In the genomic region with DNA sequence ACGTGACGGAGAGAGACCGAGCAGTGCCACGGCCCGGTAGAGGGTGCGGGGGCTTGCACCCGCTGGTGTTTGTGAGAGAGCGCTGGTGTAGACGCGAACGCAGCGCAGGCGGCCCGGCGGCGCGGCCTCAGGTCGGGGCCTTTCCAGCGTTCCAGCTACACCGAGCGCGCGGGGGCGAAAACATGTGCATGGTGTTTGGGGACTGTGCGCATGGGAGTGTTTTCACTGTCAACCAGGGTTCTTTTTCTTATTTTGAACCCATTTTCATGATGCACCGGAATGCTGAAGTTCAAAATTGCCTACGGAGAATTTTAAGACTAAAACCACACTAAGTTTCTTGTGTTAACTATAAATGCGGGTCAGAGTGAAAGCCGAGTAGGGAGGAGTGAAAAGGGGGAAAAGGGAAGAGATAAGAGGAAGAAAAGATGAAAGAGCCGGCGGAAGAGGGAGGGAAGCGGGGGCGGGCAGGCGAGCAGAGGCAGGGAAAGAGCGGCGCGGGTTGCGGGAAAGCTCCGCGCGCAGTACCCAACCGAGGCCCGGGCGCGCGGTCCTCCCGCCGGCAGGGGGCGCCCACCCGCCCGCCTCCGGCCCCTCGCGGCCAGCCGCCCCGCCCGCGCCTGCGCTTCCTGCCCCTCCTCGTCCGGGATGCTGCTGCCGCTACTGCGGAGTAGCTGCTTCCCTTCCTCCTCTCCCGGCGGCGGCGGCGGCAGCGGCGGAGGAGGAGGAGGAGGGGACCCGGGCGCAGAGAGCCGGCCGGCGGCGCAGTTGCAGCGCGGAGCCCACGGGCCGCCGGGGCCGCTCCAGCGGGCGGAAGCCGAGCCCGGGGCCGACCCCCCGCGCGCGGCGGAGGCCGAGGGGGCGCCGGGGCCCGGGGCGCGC, we compare ENCODE assay signal across 1 cellular context.
TF ChIP-seq lines count a peak whose summit lies in the region.

Gene RAB12 (plus strand): TSS at position 643 of the 879 bp plus-strand sequence. CDS start 3 bp downstream, at position 646.

TF ChIP-seq in K562, 482 proteins besides CTCF, POLR2A, EP300 and RAD21 (continued from another document and continues in another):
- TF ChIP-seq, protein P1, sequence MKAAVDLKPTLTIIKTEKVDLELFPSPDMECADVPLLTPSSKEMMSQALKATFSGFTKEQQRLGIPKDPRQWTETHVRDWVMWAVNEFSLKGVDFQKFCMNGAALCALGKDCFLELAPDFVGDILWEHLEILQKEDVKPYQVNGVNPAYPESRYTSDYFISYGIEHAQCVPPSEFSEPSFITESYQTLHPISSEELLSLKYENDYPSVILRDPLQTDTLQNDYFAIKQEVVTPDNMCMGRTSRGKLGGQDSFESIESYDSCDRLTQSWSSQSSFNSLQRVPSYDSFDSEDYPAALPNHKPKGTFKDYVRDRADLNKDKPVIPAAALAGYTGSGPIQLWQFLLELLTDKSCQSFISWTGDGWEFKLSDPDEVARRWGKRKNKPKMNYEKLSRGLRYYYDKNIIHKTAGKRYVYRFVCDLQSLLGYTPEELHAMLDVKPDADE (conservative IDR thresholded peaks at IDR 0.05; ENCODE audit: control insufficient read depth, low read depth, low read length), result no peak
- TF ChIP-seq SMARCA4 (IDR thresholded peaks at IDR 0.05) (peak; percentile 66), TSC22D4 (tag; IDR thresholded peaks at IDR 0.05) (no peak), ELF1 (tag; IDR thresholded peaks at IDR 0.05) (peak; percentile 79), RAD51 (IDR thresholded peaks at IDR 0.05; ENCODE audit: borderline replicate concordance, low read depth) (no peak), PHF20 (IDR thresholded peaks at IDR 0.05; ENCODE audit: partially characterized antibody) (peak; percentile 33), PTBP1 (IDR thresholded peaks at IDR 0.05; ENCODE audit: low read depth, low read length) (no peak), NR2F6 (CRISPR knock-in tag; IDR thresholded peaks at IDR 0.05) (no peak), SIN3B (IDR thresholded peaks at IDR 0.05; ENCODE audit: low read depth) (peak; percentile 81), NFIX (CRISPR knock-in tag; IDR thresholded peaks at IDR 0.05; ENCODE audit: low read depth) (no peak), IFI16 (CRISPR knock-in tag; IDR thresholded peaks at IDR 0.05) (no peak), NFRKB (IDR thresholded peaks at IDR 0.05; ENCODE audit: low read depth) (no peak), POLR2B (IDR thresholded peaks at IDR 0.05; ENCODE audit: low read depth, partially characterized antibody) (no peak), PTRF (tag; IDR thresholded peaks at IDR 0.05) (no peak), SRSF9 (IDR thresholded peaks at IDR 0.05; ENCODE audit: borderline replicate concordance, low read depth, low read length) (no peak), PATZ1 (CRISPR knock-in tag; IDR thresholded peaks at IDR 0.05; ENCODE audit: borderline replicate concordance) (no peak), SRSF7 (optimal IDR thresholded peaks at IDR 0.05; ENCODE audit: low read depth, low read length) (no peak), CXXC5 (CRISPR knock-in tag; IDR thresholded peaks at IDR 0.05) (peak; percentile 89), NBN (IDR thresholded peaks at IDR 0.05; ENCODE audit: low read depth) (peak; percentile 34; the same call in 1 of the 2 replicates), ZNF584 (CRISPR knock-in tag; IDR thresholded peaks at IDR 0.05; ENCODE audit: low read depth) (no peak), ZNF77 (CRISPR knock-in tag; IDR thresholded peaks at IDR 0.05) (no peak), ZNF311 (CRISPR knock-in tag; IDR thresholded peaks at IDR 0.05) (no peak), CBX1 (IDR thresholded peaks at IDR 0.05; ENCODE audit: low read depth) (no peak; the same call in 1 of the 2 replicates), TEAD1 (CRISPR knock-in tag; IDR thresholded peaks at IDR 0.05) (no peak), RBM34 (IDR thresholded peaks at IDR 0.05; ENCODE audit: borderline replicate concordance, insufficient read depth, low read length) (no peak), BCOR (IDR thresholded peaks at IDR 0.05) (peak; percentile 61; the same call in 1 of the 2 replicates), RBM22 (IDR thresholded peaks at IDR 0.05; ENCODE audit: low read depth, low read length, poor library complexity, severe bottlenecking) (no peak), CBX2 (IDR thresholded peaks at IDR 0.05; ENCODE audit: insufficient read depth, low read length, poor library complexity, severe bottlenecking) (no peak), SAFB2 (IDR thresholded peaks at IDR 0.05; ENCODE audit: borderline replicate concordance, low read depth, low read length, severe bottlenecking) (no peak), STAT5B (CRISPR knock-in tag; IDR thresholded peaks at IDR 0.05) (no peak), ELF4 (CRISPR knock-in tag; IDR thresholded peaks at IDR 0.05) (0 out of 2 replicates have a peak, but pooled peaks have one; percentile 31), RUNX1 (IDR thresholded peaks at IDR 0.05; ENCODE audit: low read depth) (no peak), CREM (IDR thresholded peaks at IDR 0.05; ENCODE audit: low read depth) (peak; percentile 12; the same call in 1 of the 2 replicates), MIER1 (IDR thresholded peaks at IDR 0.05; ENCODE audit: low read depth) (no peak), CTBP1 (IDR thresholded peaks at IDR 0.05; ENCODE audit: borderline replicate concordance) (peak; percentile 66; the same call in 1 of the 2 replicates), GATAD2B (IDR thresholded peaks at IDR 0.05; ENCODE audit: borderline replicate concordance) (peak; percentile 88), ZNF143 (CRISPR knock-in tag; IDR thresholded peaks at IDR 0.05) (no peak), CTCFL (IDR thresholded peaks at IDR 0.05; ENCODE audit: borderline replicate concordance, insufficient read depth, low read depth, low read length, poor library complexity, severe bottlenecking) (peak; percentile 90)
- TF ChIP-seq, protein P2, sequence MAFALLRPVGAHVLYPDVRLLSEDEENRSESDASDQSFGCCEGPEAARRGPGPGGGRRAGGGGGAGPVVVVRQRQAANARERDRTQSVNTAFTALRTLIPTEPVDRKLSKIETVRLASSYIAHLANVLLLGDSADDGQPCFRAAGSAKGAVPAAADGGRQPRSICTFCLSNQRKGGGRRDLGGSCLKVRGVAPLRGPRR (CRISPR knock-in tag; IDR thresholded peaks at IDR 0.05), result no peak
- TF ChIP-seq, protein P3, sequence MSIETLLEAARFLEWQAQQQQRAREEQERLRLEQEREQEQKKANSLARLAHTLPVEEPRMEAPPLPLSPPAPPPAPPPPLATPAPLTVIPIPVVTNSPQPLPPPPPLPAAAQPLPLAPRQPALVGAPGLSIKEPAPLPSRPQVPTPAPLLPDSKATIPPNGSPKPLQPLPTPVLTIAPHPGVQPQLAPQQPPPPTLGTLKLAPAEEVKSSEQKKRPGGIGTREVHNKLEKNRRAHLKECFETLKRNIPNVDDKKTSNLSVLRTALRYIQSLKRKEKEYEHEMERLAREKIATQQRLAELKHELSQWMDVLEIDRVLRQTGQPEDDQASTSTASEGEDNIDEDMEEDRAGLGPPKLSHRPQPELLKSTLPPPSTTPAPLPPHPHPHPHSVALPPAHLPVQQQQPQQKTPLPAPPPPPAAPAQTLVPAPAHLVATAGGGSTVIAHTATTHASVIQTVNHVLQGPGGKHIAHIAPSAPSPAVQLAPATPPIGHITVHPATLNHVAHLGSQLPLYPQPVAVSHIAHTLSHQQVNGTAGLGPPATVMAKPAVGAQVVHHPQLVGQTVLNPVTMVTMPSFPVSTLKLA (conservative IDR thresholded peaks at IDR 0.05), result no peak
- TF ChIP-seq, protein P4, sequence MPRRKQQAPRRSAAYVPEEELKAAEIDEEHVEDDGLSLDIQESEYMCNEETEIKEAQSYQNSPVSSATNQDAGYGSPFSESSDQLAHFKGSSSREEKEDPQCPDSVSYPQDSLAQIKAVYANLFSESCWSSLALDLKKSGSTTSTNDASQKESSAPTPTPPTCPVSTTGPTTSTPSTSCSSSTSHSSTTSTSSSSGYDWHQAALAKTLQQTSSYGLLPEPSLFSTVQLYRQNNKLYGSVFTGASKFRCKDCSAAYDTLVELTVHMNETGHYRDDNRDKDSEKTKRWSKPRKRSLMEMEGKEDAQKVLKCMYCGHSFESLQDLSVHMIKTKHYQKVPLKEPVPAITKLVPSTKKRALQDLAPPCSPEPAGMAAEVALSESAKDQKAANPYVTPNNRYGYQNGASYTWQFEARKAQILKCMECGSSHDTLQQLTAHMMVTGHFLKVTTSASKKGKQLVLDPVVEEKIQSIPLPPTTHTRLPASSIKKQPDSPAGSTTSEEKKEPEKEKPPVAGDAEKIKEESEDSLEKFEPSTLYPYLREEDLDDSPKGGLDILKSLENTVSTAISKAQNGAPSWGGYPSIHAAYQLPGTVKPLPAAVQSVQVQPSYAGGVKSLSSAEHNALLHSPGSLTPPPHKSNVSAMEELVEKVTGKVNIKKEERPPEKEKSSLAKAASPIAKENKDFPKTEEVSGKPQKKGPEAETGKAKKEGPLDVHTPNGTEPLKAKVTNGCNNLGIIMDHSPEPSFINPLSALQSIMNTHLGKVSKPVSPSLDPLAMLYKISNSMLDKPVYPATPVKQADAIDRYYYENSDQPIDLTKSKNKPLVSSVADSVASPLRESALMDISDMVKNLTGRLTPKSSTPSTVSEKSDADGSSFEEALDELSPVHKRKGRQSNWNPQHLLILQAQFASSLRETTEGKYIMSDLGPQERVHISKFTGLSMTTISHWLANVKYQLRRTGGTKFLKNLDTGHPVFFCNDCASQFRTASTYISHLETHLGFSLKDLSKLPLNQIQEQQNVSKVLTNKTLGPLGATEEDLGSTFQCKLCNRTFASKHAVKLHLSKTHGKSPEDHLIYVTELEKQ (CRISPR knock-in tag; IDR thresholded peaks at IDR 0.05), result no peak
- TF ChIP-seq, protein P5, sequence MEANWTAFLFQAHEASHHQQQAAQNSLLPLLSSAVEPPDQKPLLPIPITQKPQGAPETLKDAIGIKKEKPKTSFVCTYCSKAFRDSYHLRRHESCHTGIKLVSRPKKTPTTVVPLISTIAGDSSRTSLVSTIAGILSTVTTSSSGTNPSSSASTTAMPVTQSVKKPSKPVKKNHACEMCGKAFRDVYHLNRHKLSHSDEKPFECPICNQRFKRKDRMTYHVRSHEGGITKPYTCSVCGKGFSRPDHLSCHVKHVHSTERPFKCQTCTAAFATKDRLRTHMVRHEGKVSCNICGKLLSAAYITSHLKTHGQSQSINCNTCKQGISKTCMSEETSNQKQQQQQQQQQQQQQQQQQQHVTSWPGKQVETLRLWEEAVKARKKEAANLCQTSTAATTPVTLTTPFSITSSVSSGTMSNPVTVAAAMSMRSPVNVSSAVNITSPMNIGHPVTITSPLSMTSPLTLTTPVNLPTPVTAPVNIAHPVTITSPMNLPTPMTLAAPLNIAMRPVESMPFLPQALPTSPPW (CRISPR knock-in tag; IDR thresholded peaks at IDR 0.05), result peak; percentile 96
- TF ChIP-seq, protein P6, sequence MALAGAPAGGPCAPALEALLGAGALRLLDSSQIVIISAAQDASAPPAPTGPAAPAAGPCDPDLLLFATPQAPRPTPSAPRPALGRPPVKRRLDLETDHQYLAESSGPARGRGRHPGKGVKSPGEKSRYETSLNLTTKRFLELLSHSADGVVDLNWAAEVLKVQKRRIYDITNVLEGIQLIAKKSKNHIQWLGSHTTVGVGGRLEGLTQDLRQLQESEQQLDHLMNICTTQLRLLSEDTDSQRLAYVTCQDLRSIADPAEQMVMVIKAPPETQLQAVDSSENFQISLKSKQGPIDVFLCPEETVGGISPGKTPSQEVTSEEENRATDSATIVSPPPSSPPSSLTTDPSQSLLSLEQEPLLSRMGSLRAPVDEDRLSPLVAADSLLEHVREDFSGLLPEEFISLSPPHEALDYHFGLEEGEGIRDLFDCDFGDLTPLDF (CRISPR knock-in tag; IDR thresholded peaks at IDR 0.05), result no peak
- TF ChIP-seq, protein P7, sequence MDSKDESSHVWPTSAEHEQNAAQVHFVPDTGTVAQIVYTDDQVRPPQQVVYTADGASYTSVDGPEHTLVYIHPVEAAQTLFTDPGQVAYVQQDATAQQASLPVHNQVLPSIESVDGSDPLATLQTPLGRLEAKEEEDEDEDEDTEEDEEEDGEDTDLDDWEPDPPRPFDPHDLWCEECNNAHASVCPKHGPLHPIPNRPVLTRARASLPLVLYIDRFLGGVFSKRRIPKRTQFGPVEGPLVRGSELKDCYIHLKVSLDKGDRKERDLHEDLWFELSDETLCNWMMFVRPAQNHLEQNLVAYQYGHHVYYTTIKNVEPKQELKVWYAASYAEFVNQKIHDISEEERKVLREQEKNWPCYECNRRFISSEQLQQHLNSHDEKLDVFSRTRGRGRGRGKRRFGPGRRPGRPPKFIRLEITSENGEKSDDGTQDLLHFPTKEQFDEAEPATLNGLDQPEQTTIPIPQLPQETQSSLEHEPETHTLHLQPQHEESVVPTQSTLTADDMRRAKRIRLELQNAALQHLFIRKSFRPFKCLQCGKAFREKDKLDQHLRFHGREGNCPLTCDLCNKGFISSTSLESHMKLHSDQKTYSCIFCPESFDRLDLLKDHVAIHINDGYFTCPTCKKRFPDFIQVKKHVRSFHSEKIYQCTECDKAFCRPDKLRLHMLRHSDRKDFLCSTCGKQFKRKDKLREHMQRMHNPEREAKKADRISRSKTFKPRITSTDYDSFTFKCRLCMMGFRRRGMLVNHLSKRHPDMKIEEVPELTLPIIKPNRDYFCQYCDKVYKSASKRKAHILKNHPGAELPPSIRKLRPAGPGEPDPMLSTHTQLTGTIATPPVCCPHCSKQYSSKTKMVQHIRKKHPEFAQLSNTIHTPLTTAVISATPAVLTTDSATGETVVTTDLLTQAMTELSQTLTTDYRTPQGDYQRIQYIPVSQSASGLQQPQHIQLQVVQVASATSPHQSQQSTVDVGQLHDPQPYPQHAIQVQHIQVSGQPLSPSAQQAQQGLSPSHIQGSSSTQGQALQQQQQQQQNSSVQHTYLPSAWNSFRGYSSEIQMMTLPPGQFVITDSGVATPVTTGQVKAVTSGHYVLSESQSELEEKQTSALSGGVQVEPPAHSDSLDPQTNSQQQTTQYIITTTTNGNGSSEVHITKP (IDR thresholded peaks at IDR 0.05; ENCODE audit: partially characterized antibody), result no peak
